ENCODE assay signal across 10 cellular contexts in the genomic region with DNA sequence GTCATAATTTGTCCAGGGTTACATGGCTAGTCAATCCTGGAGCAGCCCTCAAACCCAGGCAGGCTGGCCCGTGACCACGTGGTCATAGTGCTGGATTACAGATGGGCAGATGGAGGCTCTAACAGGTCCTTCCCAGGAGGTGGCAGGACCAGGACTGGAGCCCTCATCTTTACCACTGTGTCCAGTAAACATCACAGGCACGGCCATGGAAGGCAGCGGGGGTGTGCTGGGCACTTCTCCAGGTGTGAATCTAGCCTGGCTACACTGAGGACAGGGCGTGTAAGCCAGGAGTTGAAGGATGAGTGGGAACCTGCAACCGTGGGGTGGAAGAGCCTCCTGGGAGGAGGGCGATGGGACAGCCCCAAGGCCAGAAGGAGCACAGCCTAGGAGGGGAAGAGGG. TPM values are rescaled to one million over a fixed set of nuclear protein-coding genes. Genes with fewer than 3 reads are reported as not detected.
A peak's percentile ranks its signal among the peaks of the same experiment; 100 is the strongest.
DNase-seq lines count a peak whose midpoint lies in the region; ATAC-seq and TF ChIP-seq lines count a peak whose summit lies in the region.
"Had no signal": no experiment of that assay in that cellular context is flagged by ENCODE, and none has a peak within 500 bp of the region (broad histone marks: within the 10 kb centered on the region; RNA-seq: fewer than 3 reads in every experiment).

No MANE protein-coding gene starts in this region.

- ATAC-seq in psoas muscle (no peak), upper lobe of left lung (ENCODE audit: low FRiP score in 2 of 2) (no peak)
- ATAC-seq: mucosa of descending colon had no signal

- no peak for TF ChIP-seq EP300 in upper lobe of left lung (IDR thresholded peaks at IDR 0.05)

- H3K27me3 Mint-ChIP-seq in activated CD4-positive, alpha-beta memory T cell treated with anti-CD3 and anti-CD28 coated beads, Interleukin-2, amount 10 ng/mL, durations not matched to agents 7 days and 5 days: no peaks in the 10 kb centered on the region
- H3K27me3 Mint-ChIP-seq in activated CD4-positive, alpha-beta memory T cell treated with anti-CD3 and anti-CD28 coated beads for 36 hours: no peaks in the 10 kb centered on the region

- no peaks in the 10 kb centered on the region for H3K36me3 ChIP-seq in breast epithelium
- peaks cover 4 to 47% of the 10 kb centered on the region in 2 donors for H3K36me3 ChIP-seq in psoas muscle (ENCODE audit: insufficient read depth in 1 of 2, low read depth in 1 of 2)
- peaks cover 17 to 49% (median 33%) of the 10 kb centered on the region in 4 donors for H3K36me3 ChIP-seq in upper lobe of left lung

- H3K4me3 Mint-ChIP-seq in activated CD4-positive, alpha-beta memory T cell treated with anti-CD3 and anti-CD28 coated beads, Interleukin-2, amount 10 ng/mL, durations not matched to agents 7 days and 5 days: peak overlapping the region; percentile 43
- no peak overlapping the region for H3K4me3 Mint-ChIP-seq in activated CD4-positive, alpha-beta memory T cell treated with anti-CD3 and anti-CD28 coated beads for 36 hours

- H3K9me3 Mint-ChIP-seq in activated CD4-positive, alpha-beta memory T cell treated with anti-CD3 and anti-CD28 coated beads, Interleukin-2, amount 10 ng/mL, durations not matched to agents 7 days and 5 days: no peaks in the 10 kb centered on the region
- no peaks in the 10 kb centered on the region for H3K9me3 Mint-ChIP-seq in activated CD4-positive, alpha-beta memory T cell treated with anti-CD3 and anti-CD28 coated beads for 36 hours

- H3K27ac Mint-ChIP-seq in activated CD4-positive, alpha-beta memory T cell treated with anti-CD3 and anti-CD28 coated beads, Interleukin-2, amount 10 ng/mL, durations not matched to agents 7 days and 5 days: peak overlapping the region; percentile 76
- H3K27ac Mint-ChIP-seq in activated CD4-positive, alpha-beta memory T cell treated with anti-CD3 and anti-CD28 coated beads for 36 hours: no peak overlapping the region

- TF ChIP-seq POLR2A in breast epithelium (IDR thresholded peaks at IDR 0.05): no peak
- TF ChIP-seq POLR2A in upper lobe of left lung (IDR thresholded peaks at IDR 0.05): no peak

- H3K27me3 ChIP-seq in breast epithelium (no peaks in the 10 kb centered on the region), psoas muscle (ENCODE audit: insufficient read depth in 3 of 3, low read length in 2 of 3) (no peaks in the 10 kb centered on the region), upper lobe of left lung (no peaks in the 10 kb centered on the region)

- H3K4me3 ChIP-seq in breast epithelium: no peak overlapping the region
- H3K4me3 ChIP-seq in psoas muscle: no peak overlapping the region
- no peak overlapping the region for H3K4me3 ChIP-seq in upper lobe of left lung
- H3K4me3 ChIP-seq: mucosa of descending colon had no signal

- TF ChIP-seq CTCF in breast epithelium (IDR thresholded peaks at IDR 0.05): no peak
- no peak for TF ChIP-seq CTCF in psoas muscle (IDR thresholded peaks at IDR 0.05)
- no peak for TF ChIP-seq CTCF in upper lobe of left lung (IDR thresholded peaks at IDR 0.05)

- intact Hi-C loops in activated CD4-positive, alpha-beta memory T cell treated with anti-CD3 and anti-CD28 coated beads for 36 hours (cut with micrococcal nuclease): no loop called here
- intact Hi-C loops in breast epithelium (cut with DNase I; ENCODE audit: low total_unique reads) (no loop called here), psoas muscle (cut with DNase I) (no loop called here)

- no peak for DNase-seq in activated CD4-positive, alpha-beta memory T cell treated with anti-CD3 and anti-CD28 coated beads, Interleukin-2, amount 10 ng/mL, durations not matched to agents 7 days and 5 days
- no peak for DNase-seq in activated CD4-positive, alpha-beta memory T cell treated with anti-CD3 and anti-CD28 coated beads for 36 hours
- DNase-seq in breast epithelium (ENCODE audit: low spot score in 2 of 2) (no peak), psoas muscle (no peak), upper lobe of left lung (no peak), occipital lobe (lab: John Stamatoyannopoulos, UW) (no peak)
- DNase-seq: activated gamma-delta T cell, hypothalamus, mucosa of descending colon, NCI-H2081 had no signal

- H3K9me3 ChIP-seq in breast epithelium: no peaks in the 10 kb centered on the region
- H3K9me3 ChIP-seq in psoas muscle: no peaks in the 10 kb centered on the region
- no peaks in the 10 kb centered on the region for H3K9me3 ChIP-seq in upper lobe of left lung
- H3K9me3 ChIP-seq: mucosa of descending colon had no signal

- CTCF ChIA-PET in activated CD4-positive, alpha-beta memory T cell treated with anti-CD3 and anti-CD28 coated beads, Interleukin-2, amount 10 ng/mL, durations not matched to agents 7 days and 5 days (lab: Charles Lee): interaction anchor here (0.6 to 0.9 kb wide), 2 partner anchors 143 to 1171 kb away, joined by 3 read pairs; partner anchors contain the start of gene POU2F2
- CTCF ChIA-PET in activated CD4-positive, alpha-beta memory T cell treated with anti-CD3 and anti-CD28 coated beads for 36 hours (lab: Charles Lee): interaction anchor here (1.2 to 7.0 kb wide), 2 partner anchors 31 to 166 kb away, joined by 3 to 107 read pairs; partner anchors contain the start of gene GSK3A

- POLR2A ChIA-PET in activated CD4-positive, alpha-beta memory T cell treated with anti-CD3 and anti-CD28 coated beads, Interleukin-2, amount 10 ng/mL, durations not matched to agents 7 days and 5 days (lab: Charles Lee): interaction anchor here (1.0 to 10.0 kb wide), 4 partner anchors 8 to 142 kb away, joined by 3 to 106 read pairs (median 4); partner anchors contain the start of genes ERF, GSK3A and POU2F2
- POLR2A ChIA-PET in activated CD4-positive, alpha-beta memory T cell treated with anti-CD3 and anti-CD28 coated beads for 36 hours (lab: Charles Lee): no interaction called here

- H3K36me3 Mint-ChIP-seq in activated CD4-positive, alpha-beta memory T cell treated with anti-CD3 and anti-CD28 coated beads, Interleukin-2, amount 10 ng/mL, durations not matched to agents 7 days and 5 days (ENCODE audit: low read depth): peaks cover 51% of the 10 kb centered on the region
- H3K36me3 Mint-ChIP-seq in activated CD4-positive, alpha-beta memory T cell treated with anti-CD3 and anti-CD28 coated beads for 36 hours: peaks cover 25% of the 10 kb centered on the region

- 44 to 68% (median 60%) methylated on average over 7 of the region's 7 CpGs for WGBS in psoas muscle, 3 donors
- whole genome bisulfite sequencing in upper lobe of left lung, 2 donors: 74 to 84% methylated on average over 7 of the region's 7 CpGs

- peak overlapping the region; percentile 69 to 97 for H3K27ac ChIP-seq in breast epithelium
- peak overlapping the region; percentile 9 for H3K27ac ChIP-seq in psoas muscle
- H3K27ac ChIP-seq in upper lobe of left lung: peak overlapping the region in 2 of 4 donors; percentile 96 to 99

- H3K4me1 ChIP-seq in breast epithelium (peaks cover 9 to 35% of the 10 kb centered on the region in 2 donors), psoas muscle (peaks cover 72% of the 10 kb centered on the region), upper lobe of left lung (peaks cover 58 to 85% (median 62%) of the 10 kb centered on the region in 4 donors)

- peaks cover 67% of the 10 kb centered on the region for H3K4me1 Mint-ChIP-seq in activated CD4-positive, alpha-beta memory T cell treated with anti-CD3 and anti-CD28 coated beads, Interleukin-2, amount 10 ng/mL, durations not matched to agents 7 days and 5 days
- H3K4me1 Mint-ChIP-seq in activated CD4-positive, alpha-beta memory T cell treated with anti-CD3 and anti-CD28 coated beads for 36 hours (ENCODE audit: low read depth): peaks cover 59% of the 10 kb centered on the region

RNA-seq across cellular contexts. Expression of gene CIC, which starts 6.1 kb away (rescaled TPM):
- total RNA-seq in activated CD4-positive, alpha-beta memory T cell treated with anti-CD3 and anti-CD28 coated beads, Interleukin-2, amount 10 ng/mL, durations not matched to agents 7 days and 5 days: 10 to 100 TPM; 86.5 to 88.8 TPM
- total RNA-seq in activated CD4-positive, alpha-beta memory T cell treated with anti-CD3 and anti-CD28 coated beads for 36 hours: 10 to 100 TPM; 56.9 to 64.2 TPM
- total RNA-seq in breast epithelium (10 to 100 TPM; 20.2 to 25.6 (median 24.9) TPM), psoas muscle (10 to 100 TPM; 28.8 to 55.0 (median 44.2) TPM), upper lobe of left lung (100 to 1,000 TPM in 1 of 6 donors, 10 to 100 TPM in 5; 52.6 to 170 (median 77.7) TPM), occipital lobe (19.5 TPM)
- 10 to 100 TPM; 17.1 to 39.3 (median 18.1) TPM for polyA plus RNA-seq in psoas muscle

RNA-seq across cellular contexts. Expression of gene ERF, which starts 20.2 kb away (rescaled TPM):
- total RNA-seq in activated CD4-positive, alpha-beta memory T cell treated with anti-CD3 and anti-CD28 coated beads, Interleukin-2, amount 10 ng/mL, durations not matched to agents 7 days and 5 days: 10 to 100 TPM; 46.9 to 52.6 TPM
- 10 to 100 TPM; 43.1 to 56.5 TPM for total RNA-seq in activated CD4-positive, alpha-beta memory T cell treated with anti-CD3 and anti-CD28 coated beads for 36 hours
- 10 to 100 TPM; 11.4 to 38.6 (median 24.3) TPM for total RNA-seq in breast epithelium
- total RNA-seq in psoas muscle: 10 to 100 TPM; 10.0 to 13.5 (median 11.8) TPM
- polyA plus RNA-seq in psoas muscle: 10 to 100 TPM in 2 of 3 donors, 1 to 10 TPM in 1; 7.1 to 11.7 (median 11.4) TPM
- total RNA-seq in upper lobe of left lung: 10 to 100 TPM; 13.6 to 59.4 (median 32.5) TPM
- total RNA-seq in occipital lobe: 7.8 TPM

RNA-seq across cellular contexts. Expression of gene PRR19, which starts 26.8 kb away (rescaled TPM):
- under 1 TPM; 0.45 to 0.91 TPM for total RNA-seq in activated CD4-positive, alpha-beta memory T cell treated with anti-CD3 and anti-CD28 coated beads, Interleukin-2, amount 10 ng/mL, durations not matched to agents 7 days and 5 days
- total RNA-seq in activated CD4-positive, alpha-beta memory T cell treated with anti-CD3 and anti-CD28 coated beads for 36 hours: under 1 TPM; 0.61 to 0.81 TPM
- total RNA-seq in breast epithelium: 1 to 10 TPM in 1 of 3 donors, under 1 TPM in 2; 0.33 to 2.6 (median 0.48) TPM
- total RNA-seq in psoas muscle: under 1 TPM in 2 of 4 donors, not detected in 2; 0.19 to 0.51 TPM
- under 1 TPM; 0.17 to 0.73 (median 0.60) TPM for polyA plus RNA-seq in psoas muscle
- total RNA-seq in upper lobe of left lung: 1 to 10 TPM in 1 of 6 donors, under 1 TPM in 2, not detected in 3; 0.40 to 1.4 (median 0.61) TPM
- total RNA-seq in occipital lobe: 1.4 TPM

RNA-seq across cellular contexts. Expression of gene PAFAH1B3, which starts 27.3 kb away (rescaled TPM):
- total RNA-seq in activated CD4-positive, alpha-beta memory T cell treated with anti-CD3 and anti-CD28 coated beads, Interleukin-2, amount 10 ng/mL, durations not matched to agents 7 days and 5 days: 10 to 100 TPM; 30.6 to 32.7 TPM
- 10 to 100 TPM; 46.6 to 54.7 TPM for total RNA-seq in activated CD4-positive, alpha-beta memory T cell treated with anti-CD3 and anti-CD28 coated beads for 36 hours
- total RNA-seq in breast epithelium (10 to 100 TPM in 2 of 3 donors, 1 to 10 TPM in 1; 7.5 to 32.4 (median 28.5) TPM), psoas muscle (1 to 10 TPM; 4.0 to 7.4 (median 6.4) TPM), upper lobe of left lung (10 to 100 TPM; 13.6 to 21.2 (median 18.8) TPM), occipital lobe (198 TPM)
- 10 to 100 TPM; 12.8 to 17.1 (median 14.8) TPM for polyA plus RNA-seq in psoas muscle

RNA-seq across cellular contexts. Expression of gene GSK3A, which starts 32.7 kb away (rescaled TPM):
- total RNA-seq in activated CD4-positive, alpha-beta memory T cell treated with anti-CD3 and anti-CD28 coated beads, Interleukin-2, amount 10 ng/mL, durations not matched to agents 7 days and 5 days: 10 to 100 TPM; 48.9 to 50.7 TPM
- total RNA-seq in activated CD4-positive, alpha-beta memory T cell treated with anti-CD3 and anti-CD28 coated beads for 36 hours: 10 to 100 TPM; 36.4 to 37.3 TPM
- 10 to 100 TPM; 18.7 to 22.1 (median 19.8) TPM for total RNA-seq in breast epithelium
- 10 to 100 TPM; 48.7 to 64.8 (median 58.1) TPM for total RNA-seq in psoas muscle
- polyA plus RNA-seq in psoas muscle: 100 to 1,000 TPM in 1 of 3 donors, 10 to 100 TPM in 2; 70.1 to 117 (median 81.1) TPM
- 10 to 100 TPM; 33.2 to 46.9 (median 39.1) TPM for total RNA-seq in upper lobe of left lung
- 19.7 TPM for total RNA-seq in occipital lobe
